8 cellular contexts compared by ENCODE assay signal in genomic region chr15:82810061-82810862, GRCh38.
DNase-seq lines count a peak whose midpoint lies in the region; ATAC-seq and TF ChIP-seq lines count a peak whose summit lies in the region.

No MANE protein-coding gene starts in this region.

- no peaks in the 10 kb centered on the region for H3K9me2 ChIP-seq in DOHH2 (replicated peaks; ENCODE audit: control insufficient read depth, low read length)

- H3K4me1 ChIP-seq in DOHH2 (ENCODE audit: control insufficient read depth, low read length) (peaks cover 49% of the 10 kb centered on the region), duodenal mucosa (ENCODE audit: control insufficient read depth in 1 of 2, insufficient read depth in 2 of 2, low read length in 2 of 2) (peaks cover 0 to 16% of the 10 kb centered on the region in 2 donors)

- no peaks in the 10 kb centered on the region for H3K27me3 ChIP-seq in DOHH2 (ENCODE audit: control insufficient read depth, low read length)
- H3K27me3 ChIP-seq in duodenal mucosa (ENCODE audit: control insufficient read depth in 1 of 2, insufficient read depth in 2 of 2, low read length in 2 of 2), result no peaks in the 10 kb centered on the region

- H3K27ac ChIP-seq in DOHH2 (ENCODE audit: low read depth, low read length) (peak overlapping the region; percentile 80), VCaP (peak overlapping the region; percentile 95), duodenal mucosa (ENCODE audit: low read depth, low read length) (peak overlapping the region; percentile 99), substantia nigra (ENCODE audit: low read depth, low read length, poor library complexity, severe bottlenecking) (peak overlapping the region; percentile 94)

- peak; percentile 25 for ATAC-seq in GM21528 (IDR thresholded peaks at IDR 0.05; ENCODE audit: low FRiP score, unreplicated experiment)

- peaks cover 33% of the 10 kb centered on the region for H3K36me3 ChIP-seq in DOHH2 (ENCODE audit: control insufficient read depth, low read length)
- H3K36me3 ChIP-seq in duodenal mucosa (ENCODE audit: control insufficient read depth in 1 of 2, insufficient read depth in 2 of 2, low read length in 2 of 2), result peaks cover 0 to 13% of the 10 kb centered on the region in 2 donors

- peaks cover 52% of the 10 kb centered on the region for H3K79me2 ChIP-seq in DOHH2 (ENCODE audit: control insufficient read depth, low read length)

- peak overlapping the region; percentile 92 for H3K4me3 ChIP-seq in DOHH2 (ENCODE audit: low read length)
- H3K4me3 ChIP-seq in duodenal mucosa (ENCODE audit: low read depth in 1 of 2, low read length in 2 of 2), result peak overlapping the region; percentile 73 to 92

- DNase-seq in KBM-7, result peak; percentile 79
- DNase-seq in medulla oblongata (ENCODE audit: extremely low spot score), result peak; percentile 31
- peak in 14 of 49 donors; percentile 16 to 68 (median 38) for DNase-seq in substantia nigra (lab: John Stamatoyannopoulos, UW)
- no peak for DNase-seq in midbrain (lab: John Stamatoyannopoulos, UW)

- peak; percentile 12 for TF ChIP-seq CTCF in DOHH2 (IDR thresholded peaks at IDR 0.05; ENCODE audit: low read depth, low read length, poor library complexity, severe bottlenecking)
- TF ChIP-seq CTCF in VCaP (conservative IDR thresholded peaks at IDR 0.05), result peak; percentile 34; the same call in 1 of the 2 replicates

- H3F3A ChIP-seq in DOHH2 (ENCODE audit: control insufficient read depth, insufficient read depth), result peaks cover 34% of the 10 kb centered on the region

- in situ Hi-C loops in KBM-7 (cut with MboI; ENCODE audit: low pct_unique_long_range_greater_than_20kb, low sequenced_read_pairs), result no loop called here

- no peaks in the 10 kb centered on the region for H3K9me3 ChIP-seq in DOHH2 (ENCODE audit: control insufficient read depth, insufficient read depth, low read length)
- no peaks in the 10 kb centered on the region for H3K9me3 ChIP-seq in duodenal mucosa (ENCODE audit: control insufficient read depth in 1 of 2, low read length in 2 of 2)

- H3K9ac ChIP-seq in duodenal mucosa (ENCODE audit: low read depth in 1 of 2, low read length in 2 of 2), result peak overlapping the region; percentile 76 to 79

- H3K4me2 ChIP-seq in DOHH2 (ENCODE audit: low read length), result peak overlapping the region; percentile 70

- H4K20me1 ChIP-seq in DOHH2 (ENCODE audit: control insufficient read depth, insufficient read depth, low read depth, low read length), result peaks cover 4% of the 10 kb centered on the region; the same call in 1 of the 2 replicates
